1 cellular context compared by ENCODE assay signal in the genomic region with DNA sequence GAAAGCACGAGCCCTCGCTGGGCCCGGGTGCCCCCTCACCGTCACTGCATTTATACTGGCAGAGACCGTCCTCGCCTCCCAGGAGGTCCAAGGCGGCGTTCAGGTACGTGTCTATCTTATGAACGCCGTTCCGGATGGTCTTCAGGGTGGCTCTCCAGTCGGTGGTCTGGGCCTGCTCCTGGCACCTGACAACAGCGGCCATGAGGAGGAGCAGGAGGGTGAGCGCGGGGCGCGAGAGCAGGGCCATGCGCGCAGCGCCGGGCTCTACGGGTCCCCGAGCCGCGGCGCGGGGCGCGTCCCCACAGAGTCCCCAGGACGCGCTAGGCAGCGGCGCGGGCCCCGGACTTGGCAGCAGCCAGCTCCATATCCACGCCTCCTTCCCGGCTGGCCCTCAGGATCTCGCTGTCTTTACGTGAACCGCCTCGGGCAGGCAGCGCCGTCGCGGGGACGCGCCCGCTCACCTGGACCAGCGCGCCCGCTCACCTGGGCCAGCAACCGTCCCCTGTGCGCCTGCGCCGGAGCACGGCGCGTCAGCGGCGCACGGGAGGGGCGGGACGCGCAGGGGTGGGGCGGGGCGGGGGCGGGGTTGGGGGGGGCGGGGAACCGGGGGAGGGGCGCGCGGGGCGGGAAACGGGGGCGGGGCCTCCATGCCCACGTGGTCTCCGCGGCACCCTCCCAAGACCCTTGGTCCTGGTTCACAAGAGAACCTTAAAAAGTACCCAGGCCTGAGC.
TF ChIP-seq lines count a peak whose summit lies in the region.

A gene (minus strand): TSS at position 508 of the 731 bp plus-strand sequence. CDS start 261 bp downstream, at position 247.

TF ChIP-seq in HepG2, 621 proteins besides CTCF, POLR2A, EP300 and RAD21 (continued from another document and continues in another):
- TF ChIP-seq, protein P1, sequence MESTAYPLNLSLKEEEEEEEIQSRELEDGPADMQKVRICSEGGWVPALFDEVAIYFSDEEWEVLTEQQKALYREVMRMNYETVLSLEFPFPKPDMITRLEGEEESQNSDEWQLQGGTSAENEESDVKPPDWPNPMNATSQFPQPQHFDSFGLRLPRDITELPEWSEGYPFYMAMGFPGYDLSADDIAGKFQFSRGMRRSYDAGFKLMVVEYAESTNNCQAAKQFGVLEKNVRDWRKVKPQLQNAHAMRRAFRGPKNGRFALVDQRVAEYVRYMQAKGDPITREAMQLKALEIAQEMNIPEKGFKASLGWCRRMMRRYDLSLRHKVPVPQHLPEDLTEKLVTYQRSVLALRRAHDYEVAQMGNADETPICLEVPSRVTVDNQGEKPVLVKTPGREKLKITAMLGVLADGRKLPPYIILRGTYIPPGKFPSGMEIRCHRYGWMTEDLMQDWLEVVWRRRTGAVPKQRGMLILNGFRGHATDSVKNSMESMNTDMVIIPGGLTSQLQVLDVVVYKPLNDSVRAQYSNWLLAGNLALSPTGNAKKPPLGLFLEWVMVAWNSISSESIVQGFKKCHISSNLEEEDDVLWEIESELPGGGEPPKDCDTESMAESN (CRISPR knock-in tag; conservative IDR thresholded peaks at IDR 0.05), result 0 out of 2 replicates have a peak, but pooled peaks have one; percentile 79
- TF ChIP-seq ZNF674 (CRISPR knock-in tag; IDR thresholded peaks at IDR 0.05; ENCODE audit: low read depth) (no peak), NR1H2 (CRISPR knock-in tag; IDR thresholded peaks at IDR 0.05; ENCODE audit: borderline replicate concordance, low read depth) (no peak), ZBTB1 (CRISPR knock-in tag; IDR thresholded peaks at IDR 0.05; ENCODE audit: borderline replicate concordance) (no peak), JUNB (CRISPR knock-in tag; IDR thresholded peaks at IDR 0.05; ENCODE audit: borderline replicate concordance) (no peak), DPF2 (CRISPR knock-in tag; IDR thresholded peaks at IDR 0.05; ENCODE audit: borderline replicate concordance, low read depth) (no peak), ZNF781 (CRISPR knock-in tag; IDR thresholded peaks at IDR 0.05; ENCODE audit: borderline replicate concordance, not compliant biosample characterization) (peak; percentile 76), ONECUT2 (CRISPR knock-in tag; IDR thresholded peaks at IDR 0.05) (no peak), MAFG (CRISPR knock-in tag; IDR thresholded peaks at IDR 0.05) (no peak), ZNF772 (CRISPR knock-in tag; IDR thresholded peaks at IDR 0.05) (no peak), SNRNP70 (IDR thresholded peaks at IDR 0.05; ENCODE audit: low read depth, low read length) (no peak), SRF (IDR thresholded peaks at IDR 0.05; ENCODE audit: low read depth, low read length) (no peak), ATAD3A (CRISPR knock-in tag; IDR thresholded peaks at IDR 0.05) (no peak), HMG20A (CRISPR knock-in tag; IDR thresholded peaks at IDR 0.05; ENCODE audit: borderline replicate concordance) (no peak), ARHGAP35 (CRISPR knock-in tag; IDR thresholded peaks at IDR 0.05; ENCODE audit: borderline replicate concordance) (no peak), TEAD3 (CRISPR knock-in tag; optimal IDR thresholded peaks at IDR 0.05; ENCODE audit: borderline replicate concordance) (peak; percentile 35), NRL (CRISPR knock-in tag; IDR thresholded peaks at IDR 0.05; ENCODE audit: borderline replicate concordance) (peak; percentile 51; the same call in 1 of the 2 replicates), ZNF230 (CRISPR knock-in tag; IDR thresholded peaks at IDR 0.05) (no peak; the same call in 1 of the 2 replicates), TAF15 (IDR thresholded peaks at IDR 0.05; ENCODE audit: low read depth, low read length, poor library complexity, severe bottlenecking) (peak; percentile 82), ZNF224 (CRISPR knock-in tag; IDR thresholded peaks at IDR 0.05) (no peak), HMG20B (CRISPR knock-in tag; conservative IDR thresholded peaks at IDR 0.05) (no peak), ZIK1 (CRISPR knock-in tag; IDR thresholded peaks at IDR 0.05; ENCODE audit: borderline replicate concordance, low read depth) (peak; percentile 55; the same call in 1 of the 2 replicates), ZNF775 (CRISPR knock-in tag; IDR thresholded peaks at IDR 0.05; ENCODE audit: borderline replicate concordance) (no peak), SOX6 (IDR thresholded peaks at IDR 0.05) (no peak), SOX6 (CRISPR knock-in tag; IDR thresholded peaks at IDR 0.05) (no peak), ZNF543 (CRISPR knock-in tag; IDR thresholded peaks at IDR 0.05) (no peak), GLI4 (CRISPR knock-in tag; IDR thresholded peaks at IDR 0.05; ENCODE audit: borderline replicate concordance) (no peak), ZNF766 (CRISPR knock-in tag; IDR thresholded peaks at IDR 0.05; ENCODE audit: borderline replicate concordance) (no peak)
- TF ChIP-seq, protein P2, sequence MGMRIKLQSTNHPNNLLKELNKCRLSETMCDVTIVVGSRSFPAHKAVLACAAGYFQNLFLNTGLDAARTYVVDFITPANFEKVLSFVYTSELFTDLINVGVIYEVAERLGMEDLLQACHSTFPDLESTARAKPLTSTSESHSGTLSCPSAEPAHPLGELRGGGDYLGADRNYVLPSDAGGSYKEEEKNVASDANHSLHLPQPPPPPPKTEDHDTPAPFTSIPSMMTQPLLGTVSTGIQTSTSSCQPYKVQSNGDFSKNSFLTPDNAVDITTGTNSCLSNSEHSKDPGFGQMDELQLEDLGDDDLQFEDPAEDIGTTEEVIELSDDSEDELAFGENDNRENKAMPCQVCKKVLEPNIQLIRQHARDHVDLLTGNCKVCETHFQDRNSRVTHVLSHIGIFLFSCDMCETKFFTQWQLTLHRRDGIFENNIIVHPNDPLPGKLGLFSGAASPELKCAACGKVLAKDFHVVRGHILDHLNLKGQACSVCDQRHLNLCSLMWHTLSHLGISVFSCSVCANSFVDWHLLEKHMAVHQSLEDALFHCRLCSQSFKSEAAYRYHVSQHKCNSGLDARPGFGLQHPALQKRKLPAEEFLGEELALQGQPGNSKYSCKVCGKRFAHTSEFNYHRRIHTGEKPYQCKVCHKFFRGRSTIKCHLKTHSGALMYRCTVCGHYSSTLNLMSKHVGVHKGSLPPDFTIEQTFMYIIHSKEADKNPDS (CRISPR knock-in tag; IDR thresholded peaks at IDR 0.05), result no peak
- TF ChIP-seq, protein P3, sequence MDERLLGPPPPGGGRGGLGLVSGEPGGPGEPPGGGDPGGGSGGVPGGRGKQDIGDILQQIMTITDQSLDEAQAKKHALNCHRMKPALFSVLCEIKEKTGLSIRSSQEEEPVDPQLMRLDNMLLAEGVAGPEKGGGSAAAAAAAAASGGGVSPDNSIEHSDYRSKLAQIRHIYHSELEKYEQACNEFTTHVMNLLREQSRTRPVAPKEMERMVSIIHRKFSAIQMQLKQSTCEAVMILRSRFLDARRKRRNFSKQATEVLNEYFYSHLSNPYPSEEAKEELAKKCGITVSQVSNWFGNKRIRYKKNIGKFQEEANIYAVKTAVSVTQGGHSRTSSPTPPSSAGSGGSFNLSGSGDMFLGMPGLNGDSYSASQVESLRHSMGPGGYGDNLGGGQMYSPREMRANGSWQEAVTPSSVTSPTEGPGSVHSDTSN (CRISPR knock-in tag; IDR thresholded peaks at IDR 0.05), result no peak
- TF ChIP-seq, protein P4, sequence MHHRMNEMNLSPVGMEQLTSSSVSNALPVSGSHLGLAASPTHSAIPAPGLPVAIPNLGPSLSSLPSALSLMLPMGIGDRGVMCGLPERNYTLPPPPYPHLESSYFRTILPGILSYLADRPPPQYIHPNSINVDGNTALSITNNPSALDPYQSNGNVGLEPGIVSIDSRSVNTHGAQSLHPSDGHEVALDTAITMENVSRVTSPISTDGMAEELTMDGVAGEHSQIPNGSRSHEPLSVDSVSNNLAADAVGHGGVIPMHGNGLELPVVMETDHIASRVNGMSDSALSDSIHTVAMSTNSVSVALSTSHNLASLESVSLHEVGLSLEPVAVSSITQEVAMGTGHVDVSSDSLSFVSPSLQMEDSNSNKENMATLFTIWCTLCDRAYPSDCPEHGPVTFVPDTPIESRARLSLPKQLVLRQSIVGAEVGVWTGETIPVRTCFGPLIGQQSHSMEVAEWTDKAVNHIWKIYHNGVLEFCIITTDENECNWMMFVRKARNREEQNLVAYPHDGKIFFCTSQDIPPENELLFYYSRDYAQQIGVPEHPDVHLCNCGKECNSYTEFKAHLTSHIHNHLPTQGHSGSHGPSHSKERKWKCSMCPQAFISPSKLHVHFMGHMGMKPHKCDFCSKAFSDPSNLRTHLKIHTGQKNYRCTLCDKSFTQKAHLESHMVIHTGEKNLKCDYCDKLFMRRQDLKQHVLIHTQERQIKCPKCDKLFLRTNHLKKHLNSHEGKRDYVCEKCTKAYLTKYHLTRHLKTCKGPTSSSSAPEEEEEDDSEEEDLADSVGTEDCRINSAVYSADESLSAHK (CRISPR knock-in tag; IDR thresholded peaks at IDR 0.05; ENCODE audit: borderline replicate concordance), result no peak
- TF ChIP-seq, protein P5, sequence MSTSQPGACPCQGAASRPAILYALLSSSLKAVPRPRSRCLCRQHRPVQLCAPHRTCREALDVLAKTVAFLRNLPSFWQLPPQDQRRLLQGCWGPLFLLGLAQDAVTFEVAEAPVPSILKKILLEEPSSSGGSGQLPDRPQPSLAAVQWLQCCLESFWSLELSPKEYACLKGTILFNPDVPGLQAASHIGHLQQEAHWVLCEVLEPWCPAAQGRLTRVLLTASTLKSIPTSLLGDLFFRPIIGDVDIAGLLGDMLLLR (CRISPR knock-in tag; IDR thresholded peaks at IDR 0.05), result peak; percentile 63
- TF ChIP-seq, protein P6, sequence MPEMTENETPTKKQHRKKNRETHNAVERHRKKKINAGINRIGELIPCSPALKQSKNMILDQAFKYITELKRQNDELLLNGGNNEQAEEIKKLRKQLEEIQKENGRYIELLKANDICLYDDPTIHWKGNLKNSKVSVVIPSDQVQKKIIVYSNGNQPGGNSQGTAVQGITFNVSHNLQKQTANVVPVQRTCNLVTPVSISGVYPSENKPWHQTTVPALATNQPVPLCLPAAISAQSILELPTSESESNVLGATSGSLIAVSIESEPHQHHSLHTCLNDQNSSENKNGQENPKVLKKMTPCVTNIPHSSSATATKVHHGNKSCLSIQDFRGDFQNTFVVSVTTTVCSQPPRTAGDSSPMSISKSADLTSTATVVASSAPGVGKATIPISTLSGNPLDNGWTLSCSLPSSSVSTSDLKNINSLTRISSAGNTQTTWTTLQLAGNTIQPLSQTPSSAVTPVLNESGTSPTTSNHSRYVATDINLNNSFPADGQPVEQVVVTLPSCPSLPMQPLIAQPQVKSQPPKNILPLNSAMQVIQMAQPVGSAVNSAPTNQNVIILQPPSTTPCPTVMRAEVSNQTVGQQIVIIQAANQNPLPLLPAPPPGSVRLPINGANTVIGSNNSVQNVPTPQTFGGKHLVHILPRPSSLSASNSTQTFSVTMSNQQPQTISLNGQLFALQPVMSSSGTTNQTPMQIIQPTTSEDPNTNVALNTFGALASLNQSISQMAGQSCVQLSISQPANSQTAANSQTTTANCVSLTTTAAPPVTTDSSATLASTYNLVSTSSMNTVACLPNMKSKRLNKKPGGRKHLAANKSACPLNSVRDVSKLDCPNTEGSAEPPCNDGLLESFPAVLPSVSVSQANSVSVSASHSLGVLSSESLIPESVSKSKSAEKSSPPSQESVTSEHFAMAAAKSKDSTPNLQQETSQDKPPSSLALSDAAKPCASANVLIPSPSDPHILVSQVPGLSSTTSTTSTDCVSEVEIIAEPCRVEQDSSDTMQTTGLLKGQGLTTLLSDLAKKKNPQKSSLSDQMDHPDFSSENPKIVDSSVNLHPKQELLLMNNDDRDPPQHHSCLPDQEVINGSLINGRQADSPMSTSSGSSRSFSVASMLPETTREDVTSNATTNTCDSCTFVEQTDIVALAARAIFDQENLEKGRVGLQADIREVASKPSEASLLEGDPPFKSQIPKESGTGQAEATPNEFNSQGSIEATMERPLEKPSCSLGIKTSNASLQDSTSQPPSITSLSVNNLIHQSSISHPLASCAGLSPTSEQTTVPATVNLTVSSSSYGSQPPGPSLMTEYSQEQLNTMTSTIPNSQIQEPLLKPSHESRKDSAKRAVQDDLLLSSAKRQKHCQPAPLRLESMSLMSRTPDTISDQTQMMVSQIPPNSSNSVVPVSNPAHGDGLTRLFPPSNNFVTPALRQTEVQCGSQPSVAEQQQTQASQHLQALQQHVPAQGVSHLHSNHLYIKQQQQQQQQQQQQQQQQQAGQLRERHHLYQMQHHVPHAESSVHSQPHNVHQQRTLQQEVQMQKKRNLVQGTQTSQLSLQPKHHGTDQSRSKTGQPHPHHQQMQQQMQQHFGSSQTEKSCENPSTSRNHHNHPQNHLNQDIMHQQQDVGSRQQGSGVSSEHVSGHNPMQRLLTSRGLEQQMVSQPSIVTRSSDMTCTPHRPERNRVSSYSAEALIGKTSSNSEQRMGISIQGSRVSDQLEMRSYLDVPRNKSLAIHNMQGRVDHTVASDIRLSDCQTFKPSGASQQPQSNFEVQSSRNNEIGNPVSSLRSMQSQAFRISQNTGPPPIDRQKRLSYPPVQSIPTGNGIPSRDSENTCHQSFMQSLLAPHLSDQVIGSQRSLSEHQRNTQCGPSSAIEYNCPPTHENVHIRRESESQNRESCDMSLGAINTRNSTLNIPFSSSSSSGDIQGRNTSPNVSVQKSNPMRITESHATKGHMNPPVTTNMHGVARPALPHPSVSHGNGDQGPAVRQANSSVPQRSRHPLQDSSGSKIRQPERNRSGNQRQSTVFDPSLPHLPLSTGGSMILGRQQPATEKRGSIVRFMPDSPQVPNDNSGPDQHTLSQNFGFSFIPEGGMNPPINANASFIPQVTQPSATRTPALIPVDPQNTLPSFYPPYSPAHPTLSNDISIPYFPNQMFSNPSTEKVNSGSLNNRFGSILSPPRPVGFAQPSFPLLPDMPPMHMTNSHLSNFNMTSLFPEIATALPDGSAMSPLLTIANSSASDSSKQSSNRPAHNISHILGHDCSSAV (CRISPR knock-in tag; IDR thresholded peaks at IDR 0.05; ENCODE audit: borderline replicate concordance), result no peak
- TF ChIP-seq, protein P7, sequence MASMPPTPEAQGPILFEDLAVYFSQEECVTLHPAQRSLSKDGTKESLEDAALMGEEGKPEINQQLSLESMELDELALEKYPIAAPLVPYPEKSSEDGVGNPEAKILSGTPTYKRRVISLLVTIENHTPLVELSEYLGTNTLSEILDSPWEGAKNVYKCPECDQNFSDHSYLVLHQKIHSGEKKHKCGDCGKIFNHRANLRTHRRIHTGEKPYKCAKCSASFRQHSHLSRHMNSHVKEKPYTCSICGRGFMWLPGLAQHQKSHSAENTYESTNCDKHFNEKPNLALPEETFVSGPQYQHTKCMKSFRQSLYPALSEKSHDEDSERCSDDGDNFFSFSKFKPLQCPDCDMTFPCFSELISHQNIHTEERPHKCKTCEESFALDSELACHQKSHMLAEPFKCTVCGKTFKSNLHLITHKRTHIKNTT (CRISPR knock-in tag; IDR thresholded peaks at IDR 0.05), result no peak
- TF ChIP-seq, protein P8, sequence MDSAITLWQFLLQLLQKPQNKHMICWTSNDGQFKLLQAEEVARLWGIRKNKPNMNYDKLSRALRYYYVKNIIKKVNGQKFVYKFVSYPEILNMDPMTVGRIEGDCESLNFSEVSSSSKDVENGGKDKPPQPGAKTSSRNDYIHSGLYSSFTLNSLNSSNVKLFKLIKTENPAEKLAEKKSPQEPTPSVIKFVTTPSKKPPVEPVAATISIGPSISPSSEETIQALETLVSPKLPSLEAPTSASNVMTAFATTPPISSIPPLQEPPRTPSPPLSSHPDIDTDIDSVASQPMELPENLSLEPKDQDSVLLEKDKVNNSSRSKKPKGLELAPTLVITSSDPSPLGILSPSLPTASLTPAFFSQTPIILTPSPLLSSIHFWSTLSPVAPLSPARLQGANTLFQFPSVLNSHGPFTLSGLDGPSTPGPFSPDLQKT (CRISPR knock-in tag; IDR thresholded peaks at IDR 0.05; ENCODE audit: borderline replicate concordance), result no peak
